24 cellular contexts compared by ENCODE assay signal in genomic region chr7:153065021-153065420, GRCh38.
"Had no signal": no experiment of that assay in that cellular context is flagged by ENCODE, and none has a peak within 500 bp of the region (broad histone marks: within the 10 kb centered on the region; RNA-seq: fewer than 3 reads in every experiment).

No MANE protein-coding gene starts in this region.

- H3K9ac ChIP-seq: neural progenitor cell had no signal

- H2AFZ ChIP-seq: neural progenitor cell had no signal

- FAIRE-seq: small intestine, urothelium cell line had no signal

- H3K4me2 ChIP-seq: neural progenitor cell had no signal

- H3K27me3 ChIP-seq: neural progenitor cell, ovary, sigmoid colon, spleen, suprapubic skin, tibial artery, upper lobe of right lung had no signal

- ATAC-seq: natural killer cell; right cardiac atrium; stimulated activated effector memory CD8-positive, alpha-beta T cell treated with anti-CD3 and anti-CD28 coated beads, Interleukin-12 subunit alpha, Interleukin-12 subunit beta, amount 100 ng/mL, for 72 hours; upper lobe of right lung had no signal

- DNase-seq: hypothalamus; immature natural killer cell; islet precursor cell; left ventricle myocardium inferior; mesendoderm; naive B cell; natural killer cell; nephron progenitor cell; ovary; right cardiac atrium; sigmoid colon; small intestine; spleen; stimulated activated CD4-positive, alpha-beta T cell treated with anti-CD3 and anti-CD28 coated beads, Interleukin-4, amount 100 ng/mL, for 24 hours; stimulated activated naive CD4-positive, alpha-beta T cell; tibial artery; trophoblast cell; upper lobe of right lung had no signal

- H3K9me3 ChIP-seq: left ventricle myocardium inferior, ovary, sigmoid colon, spleen, suprapubic skin, thoracic aorta, tibial artery, upper lobe of right lung had no signal

- H3K4me1 ChIP-seq: left ventricle myocardium inferior, neural progenitor cell, sigmoid colon, spleen, suprapubic skin, tibial artery, upper lobe of right lung had no signal

- H3K36me3 ChIP-seq: left ventricle myocardium inferior, neural progenitor cell, ovary, sigmoid colon, spleen, suprapubic skin, thoracic aorta, tibial artery, upper lobe of right lung had no signal

- H3K4me3 ChIP-seq: left ventricle myocardium inferior, lung, neural progenitor cell, ovary, sigmoid colon, spleen, suprapubic skin, thoracic aorta, tibial artery, upper lobe of right lung had no signal

- H3K27ac ChIP-seq: left ventricle myocardium inferior, neural progenitor cell, ovary, sigmoid colon, spleen, suprapubic skin, thoracic aorta, tibial artery, upper lobe of right lung had no signal
